Comparison of ENCODE assay signal across 9 cellular contexts in genomic region chr1:70487910-70488665, GRCh38.
DNase-seq lines count a peak whose midpoint lies in the region; ATAC-seq and TF ChIP-seq lines count a peak whose summit lies in the region.
"Had no signal": no experiment of that assay in that cellular context is flagged by ENCODE, and none has a peak within 500 bp of the region (broad histone marks: within the 10 kb centered on the region; RNA-seq: fewer than 3 reads in every experiment).

No MANE protein-coding gene starts in this region.

- POLR2A ChIA-PET in BJ (lab: Charles Lee), result no interaction called here
- POLR2A ChIA-PET in naive thymus-derived CD4-positive, alpha-beta T cell (lab: Charles Lee), result no interaction called here

- no peak overlapping the region for H3K27ac Mint-ChIP-seq in naive thymus-derived CD4-positive, alpha-beta T cell

- no peak overlapping the region for H3K4me3 Mint-ChIP-seq in naive thymus-derived CD4-positive, alpha-beta T cell

- H3K9me3 ChIP-seq in NT2/D1 (ENCODE audit: insufficient read depth, low read length), result no peaks in the 10 kb centered on the region
- H3K9me3 ChIP-seq in naive thymus-derived CD4-positive, alpha-beta T cell (ENCODE audit: control insufficient read depth in 2 of 3, low read length in 3 of 3), result no peaks in the 10 kb centered on the region

- ATAC-seq in HG02938 (IDR thresholded peaks at IDR 0.05; ENCODE audit: unreplicated experiment), result peak; percentile 67
- ATAC-seq in naive thymus-derived CD4-positive, alpha-beta T cell, result peak; percentile 42
- ATAC-seq in activated CD4-positive, CD25-positive, alpha-beta regulatory T cell treated with anti-CD3 and anti-CD28 coated beads, Interleukin-2, amount 50 U/mL, for 24 hours, result no peak

- intact Hi-C loops in naive thymus-derived CD4-positive, alpha-beta T cell (cut with micrococcal nuclease), result loop anchor here (1.0 to 10.0 kb wide), 2 partner anchors 243 to 355 kb away; no protein-coding TSS in a partner anchor

- peaks cover 0 to 3% (median 0%) of the 10 kb centered on the region in 7 donors for H3K4me1 Mint-ChIP-seq in naive thymus-derived CD4-positive, alpha-beta T cell

- peaks cover 0 to 10% (median 0%) of the 10 kb centered on the region in 11 donors for H3K9me3 Mint-ChIP-seq in naive thymus-derived CD4-positive, alpha-beta T cell

- H3K27me3 ChIP-seq in BJ (ENCODE audit: control insufficient read depth, insufficient read depth, low read length), result no peaks in the 10 kb centered on the region
- no peaks in the 10 kb centered on the region for H3K27me3 ChIP-seq in NT2/D1 (ENCODE audit: insufficient read depth, insufficient read length)
- H3K27me3 ChIP-seq in naive thymus-derived CD4-positive, alpha-beta T cell (ENCODE audit: control insufficient read depth in 2 of 2, insufficient read depth in 2 of 2, low read length in 2 of 2), result no peaks in the 10 kb centered on the region

- no peaks in the 10 kb centered on the region for H3K36me3 Mint-ChIP-seq in naive thymus-derived CD4-positive, alpha-beta T cell

- CTCF ChIA-PET in BJ (lab: Yijun Ruan, JAX), result interaction anchor here (1.0 to 1.6 kb wide), 3 partner anchors 18 to 53 kb away, joined by 3 to 4 read pairs (median 3); no protein-coding TSS in a partner anchor
- CTCF ChIA-PET in naive thymus-derived CD4-positive, alpha-beta T cell (lab: Charles Lee), result no interaction called here

- H3K4me3 ChIP-seq in BJ (ENCODE audit: low read depth, low read length) (no peak overlapping the region), NT2/D1 (ENCODE audit: insufficient read length, low read depth) (no peak overlapping the region)
- no peak overlapping the region for H3K4me3 ChIP-seq in naive thymus-derived CD4-positive, alpha-beta T cell (ENCODE audit: low read length)
- H3K4me3 ChIP-seq: SK-N-MC had no signal

- H3K27me3 Mint-ChIP-seq in naive thymus-derived CD4-positive, alpha-beta T cell, result peaks cover 0 to 16% (median 6%) of the 10 kb centered on the region in 5 donors

- H3K36me3 ChIP-seq in BJ (ENCODE audit: control insufficient read depth, insufficient read depth, low read length), result no peaks in the 10 kb centered on the region
- H3K36me3 ChIP-seq in NT2/D1 (ENCODE audit: insufficient read depth, insufficient read length, low read length), result no peaks in the 10 kb centered on the region
- H3K36me3 ChIP-seq in naive thymus-derived CD4-positive, alpha-beta T cell (ENCODE audit: control insufficient read depth in 2 of 3, insufficient read depth in 3 of 3, low read length in 3 of 3), result no peaks in the 10 kb centered on the region

- DNase-seq in BJ (ENCODE audit: low read depth) (no peak), NT2/D1 (ENCODE audit: low read depth, low spot score) (peak; percentile 74), epidermal melanocyte (ENCODE audit: insufficient read length, low spot score) (peak; percentile 36), kidney glomerular epithelial cell (lab: John Stamatoyannopoulos, UW) (no peak)
- DNase-seq in naive thymus-derived CD4-positive, alpha-beta T cell, result peak in 5 of 9 donors; percentile 2 to 20 (median 7)

- no peak overlapping the region for H3K9ac ChIP-seq in NT2/D1 (ENCODE audit: insufficient read length, low read depth)

- H3K4me1 ChIP-seq in NT2/D1 (ENCODE audit: insufficient read depth, insufficient read length), result peaks cover 5% of the 10 kb centered on the region
- no peaks in the 10 kb centered on the region for H3K4me1 ChIP-seq in naive thymus-derived CD4-positive, alpha-beta T cell (ENCODE audit: control insufficient read depth in 2 of 2, insufficient read depth in 2 of 2, low read length in 2 of 2)

- no peak overlapping the region for H3K27ac ChIP-seq in naive thymus-derived CD4-positive, alpha-beta T cell (ENCODE audit: low read depth, low read length)
- H3K27ac ChIP-seq: SK-N-MC had no signal

- peak; percentile 44 for TF ChIP-seq CTCF in BJ (IDR thresholded peaks at IDR 0.05; ENCODE audit: insufficient read depth, low read depth, low read length)
- peak; percentile 99 for TF ChIP-seq CTCF in GM12873 (IDR thresholded peaks at IDR 0.05; ENCODE audit: insufficient read depth, low read depth, low read length, missing control alignments)

Comparison
In these comparisons a context has a peak if more than half of its experiments do, and no peak if none do; other contexts are left out.
1. DNase-seq: peak in NT2/D1 (single experiment), epidermal melanocyte (single experiment) and naive thymus-derived CD4-positive, alpha-beta T cell (5 of 9); none in BJ (single experiment) and kidney glomerular epithelial cell (single experiment).
2. ATAC-seq: peak in HG02938 (single experiment) and naive thymus-derived CD4-positive, alpha-beta T cell (single experiment); none in activated CD4-positive, CD25-positive, alpha-beta regulatory T cell treated with anti-CD3 and anti-CD28 coated beads, Interleukin-2, amount 50 U/mL, for 24 hours (0 of 2).